Comparison of ENCODE assay signal across 1 cellular context in the genomic region with DNA sequence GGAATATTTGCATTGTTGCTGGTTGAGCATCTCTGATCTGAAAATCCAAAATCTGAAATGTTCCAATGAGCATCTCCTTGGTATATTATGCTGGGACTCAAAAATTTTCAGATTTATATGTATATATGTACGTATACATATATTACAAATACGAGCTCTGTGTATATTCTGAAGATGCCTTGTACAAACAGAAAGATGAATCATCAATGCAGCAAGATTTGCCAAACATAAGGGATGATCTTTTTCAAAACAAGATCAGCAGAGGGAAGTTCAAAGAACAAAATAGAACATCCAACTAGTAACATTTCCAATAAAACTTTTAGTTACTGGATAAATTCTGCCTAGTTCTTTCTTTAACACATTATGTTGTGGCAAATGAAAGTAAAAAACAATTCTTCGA.
TF ChIP-seq lines count a peak whose summit lies in the region.

No MANE protein-coding gene starts in this region.

TF ChIP-seq in K562, 482 proteins besides CTCF, POLR2A, EP300 and RAD21:
- TF ChIP-seq, protein P1, sequence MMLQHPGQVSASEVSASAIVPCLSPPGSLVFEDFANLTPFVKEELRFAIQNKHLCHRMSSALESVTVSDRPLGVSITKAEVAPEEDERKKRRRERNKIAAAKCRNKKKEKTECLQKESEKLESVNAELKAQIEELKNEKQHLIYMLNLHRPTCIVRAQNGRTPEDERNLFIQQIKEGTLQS (IDR thresholded peaks at IDR 0.05): 0 out of 2 replicates have a peak, but pooled peaks have one; percentile 8
- TF ChIP-seq, protein P1 (CRISPR knock-in tag; conservative IDR thresholded peaks at IDR 0.05): no peak
- TF ChIP-seq RHOXF2B (CRISPR knock-in tag; conservative IDR thresholded peaks at IDR 0.05): no peak
- no peak for TF ChIP-seq POLR3A (IDR thresholded peaks at IDR 0.05; ENCODE audit: borderline replicate concordance, extremely low read depth, insufficient read depth, insufficient read length)
TF ChIP-seq in K562: peak in this region for 1.
